In the genomic region with DNA sequence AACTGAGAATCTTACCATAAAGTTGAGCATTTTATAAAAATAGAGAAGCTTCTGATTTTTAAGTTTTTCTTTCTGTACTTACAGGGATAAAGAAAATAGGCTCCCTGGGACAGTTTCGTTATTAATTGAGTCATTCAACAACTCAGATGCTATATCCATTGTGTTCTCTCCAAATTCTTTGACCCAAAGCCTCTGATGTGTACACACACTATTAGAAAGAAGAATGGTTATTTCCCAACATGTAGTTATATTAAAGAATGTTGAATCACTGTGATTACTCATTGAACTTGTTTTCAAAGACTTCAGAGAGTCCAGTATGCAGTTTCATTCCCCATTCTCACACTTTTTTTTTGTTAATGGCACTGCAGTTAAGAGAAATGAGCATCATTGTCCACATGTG, we compare ENCODE assay signal across 22 cellular contexts.
DNase-seq lines count a peak whose midpoint lies in the region; ATAC-seq lines count a peak whose summit lies in the region.
"Had no signal": no experiment of that assay in that cellular context is flagged by ENCODE, and none has a peak within 500 bp of the region (broad histone marks: within the 10 kb centered on the region; RNA-seq: fewer than 3 reads in every experiment).

No MANE protein-coding gene starts in this region.

- peak; percentile 43 for DNase-seq in HCEC 1CT
- peak; percentile 80 for DNase-seq in amniotic epithelial cell (ENCODE audit: low read depth)
- DNase-seq in non-pigmented ciliary epithelial cell (ENCODE audit: low read depth), result peak; percentile 14
- no peak for DNase-seq in activated T-cell treated with anti-CD3 and anti-CD28 coated beads for 4 hours
- no peak for DNase-seq in OCI-M1 (lab: John Stamatoyannopoulos, UW)
- no peak for DNase-seq in NCI-H2081 (lab: John Stamatoyannopoulos, UW)
- DNase-seq: activated CD4-positive, alpha-beta T cell treated with anti-CD3 and anti-CD28 coated beads for 36 hours; activated naive CD4-positive, alpha-beta T cell treated with anti-CD3 and anti-CD28 coated beads, Interleukin-2, amount 10 ng/mL, durations not matched to agents 7 days and 5 days; activated T-cell treated with anti-CD3 and anti-CD28 coated beads, Interleukin-2, amount 50 U/mL, for 48 hours; anterior cingulate cortex; DMS153; effector memory CD4-positive, alpha-beta T cell; KBM-7; left ventricle myocardium superior; MV-4-11; NCI-H1694; NCI-H748 treated with DMSO at 0.1 percent for 48 hours; SIG-M5; sigmoid colon; upper lobe of right lung had no signal

- ATAC-seq in esophagus mucosa (peak; percentile 100), GM19395 (IDR thresholded peaks at IDR 0.05; ENCODE audit: unreplicated experiment) (no peak)
- ATAC-seq: activated CD4-positive, alpha-beta T cell treated with anti-CD3 and anti-CD28 coated beads for 36 hours; left ventricle myocardium superior; upper lobe of right lung had no signal

Comparison
In these comparisons a context has a peak if more than half of its experiments do, and no peak if none do; other contexts are left out.
1. DNase-seq: peak in HCEC 1CT (single experiment), amniotic epithelial cell (single experiment) and non-pigmented ciliary epithelial cell (single experiment); none in activated T-cell treated with anti-CD3 and anti-CD28 coated beads for 4 hours (single experiment), OCI-M1 (single experiment) and NCI-H2081 (0 of 2).